Comparison of ENCODE assay signal across 8 cellular contexts in the genomic region with DNA sequence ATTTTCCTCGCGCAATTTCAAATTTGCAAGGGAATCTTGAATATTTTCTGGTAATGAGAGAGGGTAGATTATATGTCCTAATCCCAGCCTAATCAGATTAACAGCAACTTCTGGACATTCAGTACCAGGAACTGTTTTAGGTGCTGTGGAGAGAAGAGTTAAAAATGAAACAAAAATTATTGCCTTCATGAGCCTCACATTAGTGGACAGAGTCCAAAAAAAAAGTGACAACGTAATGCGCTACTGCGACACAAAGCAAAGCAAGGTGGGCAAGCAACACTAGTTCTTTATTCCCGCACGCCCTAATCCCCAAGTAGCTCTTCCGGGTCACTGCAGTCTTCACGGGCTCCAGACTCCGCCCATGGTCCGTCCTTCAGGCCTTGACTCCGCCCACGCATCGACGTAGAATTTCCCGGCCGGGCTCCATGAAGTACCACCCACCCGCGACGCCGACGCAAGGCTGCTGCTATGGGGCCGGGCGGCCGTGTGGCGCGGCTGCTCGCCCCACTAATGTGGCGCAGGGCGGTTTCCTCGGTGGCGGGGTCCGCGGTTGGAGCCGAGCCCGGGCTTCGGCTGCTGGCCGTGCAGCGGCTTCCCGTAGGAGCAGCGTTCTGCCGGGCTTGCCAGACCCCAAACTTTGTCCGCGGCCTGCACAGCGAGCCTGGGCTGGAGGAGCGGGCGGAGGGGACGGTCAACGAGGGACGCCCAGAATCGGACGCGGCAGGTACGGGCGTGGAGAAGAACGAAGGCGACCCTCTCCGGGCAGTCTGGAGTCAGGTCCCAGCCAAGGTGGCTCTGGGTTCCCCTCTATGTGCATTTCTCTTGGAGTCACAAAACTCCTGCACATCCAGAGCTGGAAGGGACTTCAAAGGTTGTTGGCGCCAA. TPM values are rescaled to one million over a fixed set of nuclear protein-coding genes. Genes with fewer than 3 reads are reported as not detected.
DNase-seq lines count a peak whose midpoint lies in the region; ATAC-seq and TF ChIP-seq lines count a peak whose summit lies in the region.

A gene (plus strand): TSS at position 455 of the 885 bp plus-strand sequence. CDS start 14 bp downstream, at position 469.

- peak within 1 kb of the TSS; percentile 81 for H3K27ac ChIP-seq in caudate nucleus (ENCODE audit: low read depth, low read length)

- H3K4me1 Mint-ChIP-seq in activated B cell treated with CpG ODN at 0.5 μM for 24 hours, result peaks cover 39% of the 10 kb centered on the region
- peaks cover 42 to 56% of the 10 kb centered on the region in 2 donors for H3K4me1 Mint-ChIP-seq in immature natural killer cell

- POLR2A ChIA-PET in activated B cell treated with CpG ODN at 0.5 μM for 24 hours (lab: Charles Lee), result interaction anchor here (0.6 to 2.0 kb wide), 12 partner anchors 20 to 1196 kb away, joined by 3 to 22 read pairs (median 4); a partner anchor contains a TSS

- intact Hi-C loops in activated B cell treated with CpG ODN at 0.5 μM for 24 hours (cut with micrococcal nuclease), result loop anchor here (1.0 to 10.0 kb wide), 10 partner anchors 26 to 1872 kb away; a partner anchor contains a TSS

- peak; percentile 96 for DNase-seq in AG08395 (ENCODE audit: low spot score)
- peak; percentile 98 for DNase-seq in NCI-H345 (lab: John Stamatoyannopoulos, UW)
- peak; percentile 95 for DNase-seq in activated B cell treated with CpG ODN at 0.5 μM for 24 hours
- peak; percentile 52 to 98 (median 93) for DNase-seq in caudate nucleus (lab: John Stamatoyannopoulos, UW)
- DNase-seq in immature natural killer cell, result peak; percentile 93 to 96 (median 95)
- peak; percentile 95 for DNase-seq in smooth muscle cell of the brain vasculature (ENCODE audit: low read depth, low spot score)

- H3K9me3 Mint-ChIP-seq in activated B cell treated with CpG ODN at 0.5 μM for 24 hours (no peaks in the 10 kb centered on the region), immature natural killer cell (peaks cover 0 to 2% (median 0%) of the 10 kb centered on the region in 6 donors)

- H3K27ac Mint-ChIP-seq in activated B cell treated with CpG ODN at 0.5 μM for 24 hours (peak within 1 kb of the TSS; percentile 95), immature natural killer cell (peak within 1 kb of the TSS; percentile 91 to 99 (median 98))

- H3K36me3 Mint-ChIP-seq in activated B cell treated with CpG ODN at 0.5 μM for 24 hours (ENCODE audit: low read depth) (peaks cover 28% of the 10 kb centered on the region), immature natural killer cell (peaks cover 4 to 19% (median 13%) of the 10 kb centered on the region in 3 donors)

- peak; percentile 94 for TF ChIP-seq POLR2A in GM18951 (IDR thresholded peaks at IDR 0.05; ENCODE audit: extremely low read depth, insufficient read depth, insufficient read length)

- peak within 1 kb of the TSS; percentile 89 for H3K4me3 Mint-ChIP-seq in activated B cell treated with CpG ODN at 0.5 μM for 24 hours
- peak within 1 kb of the TSS; percentile 87 to 98 (median 92) for H3K4me3 Mint-ChIP-seq in immature natural killer cell

- ATAC-seq in HG03196 (IDR thresholded peaks at IDR 0.05; ENCODE audit: unreplicated experiment) (peak; percentile 99), activated B cell treated with CpG ODN at 0.5 μM for 24 hours (ENCODE audit: low read depth) (peak; percentile 99)

- CTCF ChIA-PET in activated B cell treated with CpG ODN at 0.5 μM for 24 hours (lab: Charles Lee), result no interaction called here

- H3K27me3 Mint-ChIP-seq in activated B cell treated with CpG ODN at 0.5 μM for 24 hours (peaks cover 4% of the 10 kb centered on the region), immature natural killer cell (ENCODE audit: low read depth in 3 of 3) (peaks cover 1 to 8% (median 4%) of the 10 kb centered on the region in 3 donors)

- TF ChIP-seq CTCF in activated B cell treated with CpG ODN at 0.5 μM for 24 hours (IDR thresholded peaks at IDR 0.05), result no peak

- in situ Hi-C loops in GM18951 (cut with MboI; ENCODE audit: low sequenced_read_pairs, unreplicated experiment), result loop anchor here (25.0 kb wide), 1 partner anchor 413 kb away; a partner anchor contains a TSS

RNA-seq across cellular contexts. Expression of the gene that starts here (rescaled TPM):
- total RNA-seq in activated B cell treated with CpG ODN at 0.5 μM for 24 hours, result 42.0 and 42.6 TPM in 2 replicates
- polyA plus RNA-seq in immature natural killer cell, result 10 to 100 TPM; 44.5 to 64.8 (median 47.6) TPM

Comparison
In these comparisons a context has a peak if more than half of its experiments do, and no peak if none do; other contexts are left out.
1. Peak in every context shown above with its lines: DNase-seq, ATAC-seq and H3K27ac ChIP-seq.